In genomic region chr3:9686050-9686384, GRCh38 we compare ENCODE assay signal across 1 cellular context.
A peak's percentile ranks its signal among the peaks of the same experiment; 100 is the strongest.
TF ChIP-seq lines count a peak whose summit lies in the region.

No MANE protein-coding gene starts in this region.

TF ChIP-seq in K562, 482 proteins besides CTCF, POLR2A, EP300 and RAD21:
- no peak for TF ChIP-seq NR0B1 (IDR thresholded peaks at IDR 0.05; ENCODE audit: partially characterized antibody)
- TF ChIP-seq TCF3 (CRISPR knock-in tag; IDR thresholded peaks at IDR 0.05): peak; percentile 77
- no peak for TF ChIP-seq TFE3 (CRISPR knock-in tag; IDR thresholded peaks at IDR 0.05)
- TF ChIP-seq RBM39 (optimal IDR thresholded peaks at IDR 0.05; ENCODE audit: low read depth, low read length): no peak
- no peak for TF ChIP-seq LCOR (CRISPR knock-in tag; IDR thresholded peaks at IDR 0.05)
- no peak for TF ChIP-seq HMGN3 (IDR thresholded peaks at IDR 0.05; ENCODE audit: borderline replicate concordance, extremely low read depth, insufficient read length, low read depth, low read length)
- TF ChIP-seq NFIX (CRISPR knock-in tag; IDR thresholded peaks at IDR 0.05; ENCODE audit: low read depth): no peak
- TF ChIP-seq HMBOX1 (IDR thresholded peaks at IDR 0.05): no peak
- TF ChIP-seq MCM3 (IDR thresholded peaks at IDR 0.05): no peak
- no peak for TF ChIP-seq ZNF512 (tag; IDR thresholded peaks at IDR 0.05)
- no peak for TF ChIP-seq ZNF197 (CRISPR knock-in tag; IDR thresholded peaks at IDR 0.05; ENCODE audit: low read depth)
- peak; percentile 79 for TF ChIP-seq NCOR1 (IDR thresholded peaks at IDR 0.05)
- no peak for TF ChIP-seq SNAPC5 (CRISPR knock-in tag; IDR thresholded peaks at IDR 0.05)
- TF ChIP-seq POLR2AphosphoS5 (IDR thresholded peaks at IDR 0.05; ENCODE audit: control insufficient read depth, insufficient read depth, low read depth, low read length): peak; percentile 48; the same call in 1 of the 2 replicates
- TF ChIP-seq HDAC2 (IDR thresholded peaks at IDR 0.05): 0 out of 2 replicates have a peak, but pooled peaks have one; percentile 41
- TF ChIP-seq SOX6 (IDR thresholded peaks at IDR 0.05): peak; percentile 16; the same call in 1 of the 2 replicates
- TF ChIP-seq ZFP36 (IDR thresholded peaks at IDR 0.05; ENCODE audit: low read depth, low read length, partially characterized antibody): no peak
- TF ChIP-seq ZNF175 (CRISPR knock-in tag; IDR thresholded peaks at IDR 0.05; ENCODE audit: low read depth): no peak
- TF ChIP-seq CHD4 (IDR thresholded peaks at IDR 0.05; ENCODE audit: insufficient read depth, insufficient replicate concordance, low read depth, low read length, poor library complexity, severe bottlenecking): no peak
- TF ChIP-seq IRF2 (CRISPR knock-in tag; IDR thresholded peaks at IDR 0.05): no peak
- peak in 1 of 2 experiments; percentile 66; a peak in 2 of 4 replicates for TF ChIP-seq HDAC1 (IDR thresholded peaks at IDR 0.05)
- no peak for TF ChIP-seq ZNF778 (CRISPR knock-in tag; IDR thresholded peaks at IDR 0.05)
- TF ChIP-seq PREB (CRISPR knock-in tag; IDR thresholded peaks at IDR 0.05): no peak
- TF ChIP-seq ZC3H11A (IDR thresholded peaks at IDR 0.05; ENCODE audit: low read depth, low read length): no peak
- no peak for TF ChIP-seq CBX2 (IDR thresholded peaks at IDR 0.05; ENCODE audit: insufficient read depth, low read length, poor library complexity, severe bottlenecking)
- no peak for TF ChIP-seq RFX7 (CRISPR knock-in tag; IDR thresholded peaks at IDR 0.05)
- peak; percentile 9; the same call in 1 of the 2 replicates for TF ChIP-seq GATA2 (CRISPR knock-in tag; IDR thresholded peaks at IDR 0.05)
- TF ChIP-seq PCBP1 (IDR thresholded peaks at IDR 0.05; ENCODE audit: low read depth, low read length, poor library complexity, severe bottlenecking): no peak
- no peak for TF ChIP-seq SMARCE1 (IDR thresholded peaks at IDR 0.05)
- peak; percentile 92 for TF ChIP-seq CBFA2T3 (IDR thresholded peaks at IDR 0.05)
- peak; percentile 82 for TF ChIP-seq KDM1A (IDR thresholded peaks at IDR 0.05)
- TF ChIP-seq ZNF239 (CRISPR knock-in tag; IDR thresholded peaks at IDR 0.05): no peak
- TF ChIP-seq ARID1B (IDR thresholded peaks at IDR 0.05): peak; percentile 63
- no peak for TF ChIP-seq ASH1L (IDR thresholded peaks at IDR 0.05; ENCODE audit: borderline replicate concordance, low read depth, partially characterized antibody)
- no peak for TF ChIP-seq PTTG1 (tag; IDR thresholded peaks at IDR 0.05; ENCODE audit: low read depth)
- TF ChIP-seq RBBP5 (IDR thresholded peaks at IDR 0.05; ENCODE audit: borderline replicate concordance, insufficient read depth, low read length, poor library complexity, severe bottlenecking): no peak
- TF ChIP-seq TAL1 (IDR thresholded peaks at IDR 0.05): peak; percentile 73; the same call in 1 of the 2 replicates
- no peak for TF ChIP-seq GATAD2B (IDR thresholded peaks at IDR 0.05; ENCODE audit: borderline replicate concordance)
- TF ChIP-seq SP2 (IDR thresholded peaks at IDR 0.05; ENCODE audit: extremely low read depth, low read depth, low read length, poor library complexity, severe bottlenecking): no peak
- no peak for TF ChIP-seq STAT5B (CRISPR knock-in tag; IDR thresholded peaks at IDR 0.05)
- no peak for TF ChIP-seq ZZZ3 (IDR thresholded peaks at IDR 0.05)
- no peak for TF ChIP-seq ZNF253 (CRISPR knock-in tag; conservative IDR thresholded peaks at IDR 0.05)
- TF ChIP-seq HSF4 (CRISPR knock-in tag; IDR thresholded peaks at IDR 0.05; ENCODE audit: borderline replicate concordance): no peak
- no peak for TF ChIP-seq RERE (CRISPR knock-in tag; IDR thresholded peaks at IDR 0.05; ENCODE audit: borderline replicate concordance)
- TF ChIP-seq C11orf30 (IDR thresholded peaks at IDR 0.05; ENCODE audit: low read depth): no peak
- no peak for TF ChIP-seq IFI16 (CRISPR knock-in tag; IDR thresholded peaks at IDR 0.05)
- no peak for TF ChIP-seq RBM22 (IDR thresholded peaks at IDR 0.05; ENCODE audit: low read depth, low read length, poor library complexity, severe bottlenecking)
- no peak for TF ChIP-seq USF2 (CRISPR knock-in tag; IDR thresholded peaks at IDR 0.05)
- no peak for TF ChIP-seq FOXP4 (CRISPR knock-in tag; IDR thresholded peaks at IDR 0.05; ENCODE audit: borderline replicate concordance)
- TF ChIP-seq ILK (tag; IDR thresholded peaks at IDR 0.05; ENCODE audit: borderline replicate concordance, low read depth): no peak
- TF ChIP-seq MCM5 (IDR thresholded peaks at IDR 0.05; ENCODE audit: low read depth): no peak
- 0 out of 4 replicates have a peak, but pooled peaks of 1 of the 2 experiments have one; percentile 14 for TF ChIP-seq RCOR1 (IDR thresholded peaks at IDR 0.05; ENCODE audit: borderline replicate concordance in 1 of 2, low read depth in 2 of 2, low read length in 2 of 2)
- TF ChIP-seq CBFA2T2 (conservative IDR thresholded peaks at IDR 0.05): peak; percentile 82
- no peak for TF ChIP-seq ZNF354B (CRISPR knock-in tag; IDR thresholded peaks at IDR 0.05)
- TF ChIP-seq ETS2 (tag; IDR thresholded peaks at IDR 0.05; ENCODE audit: borderline replicate concordance, poor library complexity, severe bottlenecking): no peak
- TF ChIP-seq POLR3A (IDR thresholded peaks at IDR 0.05; ENCODE audit: borderline replicate concordance, extremely low read depth, insufficient read depth, insufficient read length): no peak
- TF ChIP-seq ZNF75A (CRISPR knock-in tag; IDR thresholded peaks at IDR 0.05): no peak
- TF ChIP-seq NFIC (IDR thresholded peaks at IDR 0.05): peak; percentile 52
- TF ChIP-seq RUNX1 (IDR thresholded peaks at IDR 0.05; ENCODE audit: low read depth): no peak
TF ChIP-seq in K562: peak in this region for 14.
